In genomic region chr15:64950888-64951287, GRCh38 we compare ENCODE assay signal across 2 cellular contexts.
TF ChIP-seq lines count a peak whose summit lies in the region.

No MANE protein-coding gene starts in this region.

TF ChIP-seq in SK-N-SH treated with all-trans-retinoic acid at 6 μM for 48 hours, 23 proteins besides CTCF, POLR2A, EP300 and RAD21 (continued from another document):
- no peak for TF ChIP-seq ARNTL (CRISPR knock-in tag; IDR thresholded peaks at IDR 0.05; ENCODE audit: borderline replicate concordance, low read depth)
- no peak for TF ChIP-seq PPARA (CRISPR knock-in tag; IDR thresholded peaks at IDR 0.05; ENCODE audit: borderline replicate concordance)
- TF ChIP-seq ZC3H10 (CRISPR knock-in tag; IDR thresholded peaks at IDR 0.05) = no peak
- TF ChIP-seq TOX (CRISPR knock-in tag; IDR thresholded peaks at IDR 0.05; ENCODE audit: borderline replicate concordance) = no peak
- TF ChIP-seq ZFP3 (CRISPR knock-in tag; IDR thresholded peaks at IDR 0.05) = no peak
- TF ChIP-seq CSRNP3 (CRISPR knock-in tag; IDR thresholded peaks at IDR 0.05) = no peak
- no peak for TF ChIP-seq ISL1 (CRISPR knock-in tag; IDR thresholded peaks at IDR 0.05)
- no peak for TF ChIP-seq ZNF8 (CRISPR knock-in tag; IDR thresholded peaks at IDR 0.05)
TF ChIP-seq in SK-N-SH treated with all-trans-retinoic acid at 6 μM for 48 hours: peak in this region for 0.

TF ChIP-seq in GM23338, 12 proteins besides CTCF, POLR2A, EP300 and RAD21 (continued from another document):
- TF ChIP-seq REST (IDR thresholded peaks at IDR 0.05; ENCODE audit: unreplicated experiment) (no peak), ETS1 (IDR thresholded peaks at IDR 0.05) (no peak), POLR2AphosphoS5 (IDR thresholded peaks at IDR 0.05; ENCODE audit: low read depth) (no peak), CREB1 (CRISPR knock-in tag; IDR thresholded peaks at IDR 0.05; ENCODE audit: low read depth) (no peak), STAT1 (IDR thresholded peaks at IDR 0.05; ENCODE audit: unreplicated experiment) (no peak), EZH2 (IDR thresholded peaks at IDR 0.05; ENCODE audit: low read depth, unreplicated experiment) (no peak), JUNB (IDR thresholded peaks at IDR 0.05; ENCODE audit: unreplicated experiment) (no peak), ZNF331 (CRISPR knock-in tag; IDR thresholded peaks at IDR 0.05; ENCODE audit: low read depth) (no peak)
TF ChIP-seq in GM23338: peak in this region for 0.
